In genomic region chr5:141421489-141421855, GRCh38 we compare ENCODE assay signal across 10 cellular contexts. TPM values are rescaled to one million over a fixed set of nuclear protein-coding genes. Genes with fewer than 3 reads are reported as not detected.
DNase-seq lines count a peak whose midpoint lies in the region; ATAC-seq, FAIRE-seq and TF ChIP-seq lines count a peak whose summit lies in the region.
"Had no signal": no experiment of that assay in that cellular context is flagged by ENCODE, and none has a peak within 500 bp of the region (broad histone marks: within the 10 kb centered on the region; RNA-seq: fewer than 3 reads in every experiment).

No MANE protein-coding gene starts in this region.

- H3K4me2 ChIP-seq in keratinocyte (ENCODE audit: control insufficient read depth, extremely low read depth, insufficient read depth, low read depth, low read length): peak overlapping the region; percentile 69

- no peaks in the 10 kb centered on the region for H3K4me1 Mint-ChIP-seq in type B pancreatic cell (ENCODE audit: unreplicated experiment)

- H2AFZ ChIP-seq in keratinocyte (ENCODE audit: control insufficient read depth, low read length): peak overlapping the region; percentile 65

- no peaks in the 10 kb centered on the region for H4K20me1 ChIP-seq in keratinocyte (ENCODE audit: control insufficient read depth, extremely low read depth, insufficient read depth, low read length)

- ATAC-seq in left ventricle myocardium superior (no peak), GM18873 (IDR thresholded peaks at IDR 0.05; ENCODE audit: low FRiP score, unreplicated experiment) (no peak)

- no peaks in the 10 kb centered on the region for H3K79me2 ChIP-seq in keratinocyte (ENCODE audit: control insufficient read depth, insufficient read depth, low read length)

- H3K27ac ChIP-seq in left ventricle myocardium inferior (replicated peaks): no peak overlapping the region
- H3K27ac ChIP-seq in keratinocyte (ENCODE audit: control insufficient read depth, insufficient read depth, low read length): no peak overlapping the region

- H3K9me3 ChIP-seq in left ventricle myocardium inferior (replicated peaks) (peaks cover 99% of the 10 kb centered on the region), adipocyte (ENCODE audit: control insufficient read depth, low read length) (peaks cover 44% of the 10 kb centered on the region), keratinocyte (ENCODE audit: control insufficient read depth, low read depth, low read length) (peaks cover 28% of the 10 kb centered on the region)

- peaks cover 58% of the 10 kb centered on the region for H3K4me1 ChIP-seq in left ventricle myocardium inferior
- no peaks in the 10 kb centered on the region for H3K4me1 ChIP-seq in adipocyte (ENCODE audit: control insufficient read depth, insufficient read depth, low read length)
- no peaks in the 10 kb centered on the region for H3K4me1 ChIP-seq in keratinocyte (ENCODE audit: control insufficient read depth, extremely low read depth, insufficient read depth, low read length)

- H3K27ac Mint-ChIP-seq in type B pancreatic cell: no peak overlapping the region
- H3K27ac Mint-ChIP-seq: brain had no signal

- H3K36me3 ChIP-seq in left ventricle myocardium inferior (peaks cover 66% of the 10 kb centered on the region), adipocyte (ENCODE audit: control insufficient read depth, insufficient read depth, low read length, severe bottlenecking) (no peaks in the 10 kb centered on the region), keratinocyte (ENCODE audit: control insufficient read depth in 2 of 2, extremely low read depth in 1 of 2, insufficient read depth in 2 of 2, low read length in 2 of 2) (no peaks in the 10 kb centered on the region)

- H3K27me3 ChIP-seq in left ventricle myocardium inferior (ENCODE audit: low read depth) (no peaks in the 10 kb centered on the region), adipocyte (replicated peaks; ENCODE audit: control insufficient read depth, insufficient read depth, low read length) (no peaks in the 10 kb centered on the region), keratinocyte (ENCODE audit: control insufficient read depth, extremely low read depth, insufficient read depth, low read length) (peaks cover 38% of the 10 kb centered on the region)

- intact Hi-C loops in left ventricle myocardium inferior (cut with micrococcal nuclease): no loop called here
- intact Hi-C loops in left ventricle myocardium superior (cut with micrococcal nuclease): no loop called here

- no peak for FAIRE-seq in keratinocyte (lab: Jason Lieb, UNC)

- TF ChIP-seq CTCF in left ventricle myocardium inferior (IDR thresholded peaks at IDR 0.05; ENCODE audit: borderline replicate concordance): no peak
- TF ChIP-seq CTCF in keratinocyte (optimal IDR thresholded peaks at IDR 0.05 in 1 of 3, IDR thresholded peaks at IDR 0.05 in 1 of 3, conservative IDR thresholded peaks at IDR 0.05 in 1 of 3; ENCODE audit: extremely low read depth in 1 of 3, insufficient read depth in 2 of 3, low read length in 3 of 3): no peak
- no peak for TF ChIP-seq CTCF in type B pancreatic cell (conservative IDR thresholded peaks at IDR 0.05)

- peaks cover 56% of the 10 kb centered on the region for H3K36me3 Mint-ChIP-seq in type B pancreatic cell

- no peaks in the 10 kb centered on the region for H3K9me1 ChIP-seq in keratinocyte (ENCODE audit: control insufficient read depth, extremely low read depth, insufficient read depth, low read length)

- H3K4me3 ChIP-seq in left ventricle myocardium inferior (peak overlapping the region; percentile 57), adipocyte (ENCODE audit: low read length) (peak overlapping the region; percentile 84), keratinocyte (ENCODE audit: control insufficient read depth in 2 of 3, extremely low read depth in 1 of 3, insufficient read depth in 2 of 3, low read depth in 1 of 3, low read length in 3 of 3) (peak overlapping the region; percentile 37 to 68 (median 60))

- dilution Hi-C loops in keratinocyte (cut with MboI; ENCODE audit: extremely low pct_ligation_motif_present, low sequenced_read_pairs): no loop called here

- peak overlapping the region; percentile 70 for H3K9ac ChIP-seq in adipocyte (ENCODE audit: low read length)
- H3K9ac ChIP-seq in keratinocyte (ENCODE audit: control insufficient read depth, extremely low read depth, insufficient read depth, low read length): no peak overlapping the region

- H3K4me3 Mint-ChIP-seq in type B pancreatic cell: peak overlapping the region; percentile 83
- H3K4me3 Mint-ChIP-seq: brain had no signal

- H3K27me3 Mint-ChIP-seq in type B pancreatic cell: peaks cover 2% of the 10 kb centered on the region
- H3K27me3 Mint-ChIP-seq: brain had no signal

- DNase-seq in left ventricle myocardium inferior (no peak), left ventricle myocardium superior (no peak), adipocyte (ENCODE audit: low read depth) (no peak), keratinocyte (ENCODE audit: low read depth, low spot score) (no peak), type B pancreatic cell (ENCODE audit: extremely low spot score, unreplicated experiment) (no peak), CD1c-positive myeloid dendritic cell (ENCODE audit: extremely low spot score) (no peak), T1000 (lab: John Stamatoyannopoulos, UW) (no peak)
- DNase-seq: NCI-H2081 had no signal

- H3K9me3 Mint-ChIP-seq in type B pancreatic cell: peaks cover 31% of the 10 kb centered on the region

RNA-seq across cellular contexts. Expression of gene PCDHGA11, which starts 0.6 kb away (rescaled TPM):
- total RNA-seq in left ventricle myocardium inferior: 3.8 TPM
- 5.0 TPM for total RNA-seq in left ventricle myocardium superior
- polyA plus RNA-seq in keratinocyte: 1.4 to 2.5 TPM (median 1.4 TPM) in 3 replicates
- polyA plus RNA-seq in keratinocyte (2011; ENCODE audit: low read depth): 1.1 TPM
- 0.30 and 0.40 TPM in 2 replicates for polyA plus RNA-seq in keratinocyte (2011; cell fraction: cytosol; rRNA removed)
- polyA plus RNA-seq in keratinocyte (2011; cell fraction: nucleus; rRNA removed): 4.1 and 4.3 TPM in 2 replicates
- polyA plus RNA-seq in keratinocyte (2012; ENCODE audit: low replicate concordance): 1.2 and 2.1 TPM in 2 replicates
- polyA minus RNA-seq in keratinocyte: 2.3 to 3.2 TPM (median 2.6 TPM) in 3 replicates
- 1.2 TPM for polyA minus RNA-seq in keratinocyte (2011; cell fraction: cytosol; rRNA and poly(A)+ RNA removed)
- polyA minus RNA-seq in keratinocyte (2011; cell fraction: nucleus; rRNA and poly(A)+ RNA removed): 7.5 and 12.0 TPM in 2 replicates
- total RNA-seq in type B pancreatic cell (ENCODE audit: low replicate concordance): 2.6 TPM in 2 replicates

RNA-seq across cellular contexts. Expression of gene PCDHGB7, which starts 4.0 kb away (rescaled TPM):
- total RNA-seq in left ventricle myocardium inferior: 7.9 TPM
- 8.8 TPM for total RNA-seq in left ventricle myocardium superior
- 0.66 to 1.1 TPM (median 0.69 TPM) in 3 replicates for polyA plus RNA-seq in keratinocyte
- 1.9 TPM for polyA plus RNA-seq in keratinocyte (2011; ENCODE audit: low read depth)
- polyA plus RNA-seq in keratinocyte (2011; cell fraction: cytosol; rRNA removed): 0.19 and 0.32 TPM in 2 replicates
- polyA plus RNA-seq in keratinocyte (2011; cell fraction: nucleus; rRNA removed): 2.4 and 3.2 TPM in 2 replicates
- polyA plus RNA-seq in keratinocyte (2012; ENCODE audit: low replicate concordance): 1.3 and 1.6 TPM in 2 replicates
- 2.6 to 3.5 TPM (median 2.8 TPM) in 3 replicates for polyA minus RNA-seq in keratinocyte
- polyA minus RNA-seq in keratinocyte (2011; cell fraction: cytosol; rRNA and poly(A)+ RNA removed): 0.58 TPM
- polyA minus RNA-seq in keratinocyte (2011; cell fraction: nucleus; rRNA and poly(A)+ RNA removed): 6.1 and 8.0 TPM in 2 replicates
- total RNA-seq in type B pancreatic cell (ENCODE audit: low replicate concordance): 4.4 and 8.5 TPM in 2 replicates

RNA-seq across cellular contexts. Expression of gene PCDHGA10, which starts 8.7 kb away (rescaled TPM):
- total RNA-seq in left ventricle myocardium inferior: 5.0 TPM
- 5.3 TPM for total RNA-seq in left ventricle myocardium superior
- polyA plus RNA-seq in keratinocyte: 1.3 to 1.8 TPM (median 1.6 TPM) in 3 replicates
- polyA plus RNA-seq in keratinocyte (2011; ENCODE audit: low read depth): 1.5 TPM
- polyA plus RNA-seq in keratinocyte (2011; cell fraction: cytosol; rRNA removed): 0.52 and 0.53 TPM in 2 replicates
- 4.7 and 5.0 TPM in 2 replicates for polyA plus RNA-seq in keratinocyte (2011; cell fraction: nucleus; rRNA removed)
- 2.4 and 2.6 TPM in 2 replicates for polyA plus RNA-seq in keratinocyte (2012; ENCODE audit: low replicate concordance)
- 4.3 to 6.8 TPM (median 5.2 TPM) in 3 replicates for polyA minus RNA-seq in keratinocyte
- polyA minus RNA-seq in keratinocyte (2011; cell fraction: cytosol; rRNA and poly(A)+ RNA removed): 1.5 TPM
- polyA minus RNA-seq in keratinocyte (2011; cell fraction: nucleus; rRNA and poly(A)+ RNA removed): 8.4 and 11.6 TPM in 2 replicates
- 9.8 and 18.5 TPM in 2 replicates for total RNA-seq in type B pancreatic cell (ENCODE audit: low replicate concordance)

RNA-seq across cellular contexts. Expression of gene PCDHGA12, which starts 8.8 kb away (rescaled TPM):
- total RNA-seq in left ventricle myocardium inferior: 4.8 TPM
- 5.1 TPM for total RNA-seq in left ventricle myocardium superior
- 0.69 to 1.9 TPM (median 1.0 TPM) in 3 replicates for polyA plus RNA-seq in keratinocyte
- 1.9 TPM for polyA plus RNA-seq in keratinocyte (2011; ENCODE audit: low read depth)
- polyA plus RNA-seq in keratinocyte (2011; cell fraction: cytosol; rRNA removed): 0.43 and 0.55 TPM in 2 replicates
- 2.9 and 4.3 TPM in 2 replicates for polyA plus RNA-seq in keratinocyte (2011; cell fraction: nucleus; rRNA removed)
- polyA plus RNA-seq in keratinocyte (2012; ENCODE audit: low replicate concordance): 1.3 and 2.5 TPM in 2 replicates
- polyA minus RNA-seq in keratinocyte: 2.2 to 3.3 TPM (median 2.8 TPM) in 3 replicates
- polyA minus RNA-seq in keratinocyte (2011; cell fraction: cytosol; rRNA and poly(A)+ RNA removed): 1.3 TPM
- polyA minus RNA-seq in keratinocyte (2011; cell fraction: nucleus; rRNA and poly(A)+ RNA removed): 6.3 and 9.2 TPM in 2 replicates
- total RNA-seq in type B pancreatic cell (ENCODE audit: low replicate concordance): 1.2 and 1.7 TPM in 2 replicates

RNA-seq across cellular contexts. Expression of gene PCDHGB6, which starts 13.7 kb away (rescaled TPM):
- total RNA-seq in left ventricle myocardium inferior (5.0 TPM), left ventricle myocardium superior (4.7 TPM), type B pancreatic cell (ENCODE audit: low replicate concordance) (4.9 and 39.4 TPM in 2 replicates)
- 0.19 to 0.30 TPM (median 0.23 TPM) in 3 replicates for polyA plus RNA-seq in keratinocyte
- 0.69 TPM for polyA plus RNA-seq in keratinocyte (2011; ENCODE audit: low read depth)
- polyA plus RNA-seq in keratinocyte (2011; cell fraction: cytosol; rRNA removed): 0.04 and 0.05 TPM in 2 replicates
- polyA plus RNA-seq in keratinocyte (2011; cell fraction: nucleus; rRNA removed): 1.1 and 1.3 TPM in 2 replicates
- 0.30 and 0.76 TPM in 2 replicates for polyA plus RNA-seq in keratinocyte (2012; ENCODE audit: low replicate concordance)
- 0.75 to 1.9 TPM (median 1.2 TPM) in 3 replicates for polyA minus RNA-seq in keratinocyte
- 0.38 TPM for polyA minus RNA-seq in keratinocyte (2011; cell fraction: cytosol; rRNA and poly(A)+ RNA removed)
- 2.5 and 3.6 TPM in 2 replicates for polyA minus RNA-seq in keratinocyte (2011; cell fraction: nucleus; rRNA and poly(A)+ RNA removed)
